28 cellular contexts compared by ENCODE assay signal in genomic region chr19:3612330-3612729, GRCh38. TPM values are rescaled to one million over a fixed set of nuclear protein-coding genes. Genes with fewer than 3 reads are reported as not detected.
"Had no signal": no experiment of that assay in that cellular context is flagged by ENCODE, and none has a peak within 500 bp of the region (broad histone marks: within the 10 kb centered on the region; RNA-seq: fewer than 3 reads in every experiment).

No MANE protein-coding gene starts in this region.

- DNase-seq: activated CD4-positive, alpha-beta T cell treated with anti-CD3 and anti-CD28 coated beads for 48 hours; activated CD4-positive, alpha-beta T cell treated with anti-CD3 and anti-CD28 coated beads, Interleukin-2, amount 50 U/mL, for 4 hours; activated CD4-positive, CD25-positive, alpha-beta regulatory T cell treated with anti-CD3 and anti-CD28 coated beads, Interleukin-2, amount 50 U/mL, for 72 hours; activated CD8-positive, alpha-beta memory T cell treated with anti-CD3 and anti-CD28 coated beads, Interleukin-2, amount 10 ng/mL, durations not matched to agents 7 days and 5 days; activated effector memory CD4-positive, alpha-beta T cell treated with Interleukin-2 at 50 U/mL for 16 hours; activated naive CD4-positive, alpha-beta T cell treated with Interleukin-2 at 50 U/mL for 16 hours; activated T-cell treated with anti-CD3 and anti-CD28 coated beads, Interleukin-2, amount 50 U/mL, for 24 hours; anterior cingulate cortex; caudate nucleus; MG63; MV-4-11; NCI-H1092 treated with DMSO at 0.1 percent for 48 hours; NCI-H1417 treated with DMSO at 0.1 percent for 48 hours; NCI-H1694; NCI-H2029; NCI-H345; NCI-H510A; NCI-H526 treated with DMSO at 0.1 percent for 48 hours; NCI-H82; NK-92 treated with Interleukin-12 subunit alpha and Interleukin-12 subunit beta, amount 100 ng/mL, for 24 hours; OCI-M1; RPMI8226; SHP77 had no signal

- H3K27ac ChIP-seq: breast epithelium, SJSA1 had no signal

- H3K27me3 ChIP-seq: adrenal gland, breast epithelium, MG63, SJSA1 had no signal

- H3K9me3 ChIP-seq: adrenal gland, breast epithelium, MG63, SJSA1 had no signal

- H3K4me1 ChIP-seq: breast epithelium had no signal

- ATAC-seq: activated CD8-positive, alpha-beta memory T cell treated with anti-CD3 and anti-CD28 coated beads, Interleukin-2, amount 10 ng/mL, durations not matched to agents 7 days and 5 days; Panc1; SK-N-SH treated with all-trans-retinoic acid at 6 μM for 48 hours had no signal

- H3K36me3 ChIP-seq: MG63 had no signal

- H3K4me3 ChIP-seq: adrenal gland, breast epithelium, MG63, SJSA1 had no signal

RNA-seq across cellular contexts. Expression of gene TBXA2R, which starts 5.7 kb away (rescaled TPM):
- total RNA-seq: SJSA1 had no signal
